Comparison of ENCODE assay signal across 22 cellular contexts in the genomic region with DNA sequence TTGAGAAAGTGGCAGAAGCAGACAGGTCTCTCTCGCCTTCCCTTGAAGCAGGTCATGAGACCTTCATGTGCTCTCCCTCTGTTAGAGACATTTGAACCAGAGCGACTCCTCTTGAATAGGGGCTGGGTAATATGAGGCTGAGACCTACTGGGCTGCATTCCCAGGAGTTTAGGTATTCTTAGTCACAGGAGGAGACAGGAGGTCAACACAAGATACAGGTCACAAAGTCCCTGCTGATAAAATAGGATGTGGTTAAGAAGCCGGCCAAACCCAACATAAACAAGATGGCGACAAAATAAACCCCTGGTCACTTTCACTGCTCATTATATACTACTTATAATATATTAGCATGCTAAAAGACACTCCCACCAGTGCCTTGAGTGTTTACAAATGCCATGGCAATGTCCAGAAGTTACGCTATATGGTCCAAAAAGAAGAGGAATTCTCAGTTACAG.
"Had no signal": no experiment of that assay in that cellular context is flagged by ENCODE, and none has a peak within 500 bp of the region (broad histone marks: within the 10 kb centered on the region; RNA-seq: fewer than 3 reads in every experiment).

No MANE protein-coding gene starts in this region.

- ATAC-seq: activated CD4-positive, CD25-positive, alpha-beta regulatory T cell treated with anti-CD3 and anti-CD28 coated beads, Interleukin-2, amount 50 U/mL, for 24 hours; activated CD8-positive, alpha-beta memory T cell treated with anti-CD3 and anti-CD28 coated beads, Interleukin-2, amount 10 ng/mL, durations not matched to agents 7 days and 5 days; activated CD8-positive, alpha-beta T cell treated with anti-CD3 and anti-CD28 coated beads for 36 hours; esophagus mucosa; naive thymus-derived CD8-positive, alpha-beta T cell; stimulated activated naive CD8-positive, alpha-beta T cell treated with anti-CD3 and anti-CD28 coated beads, Interleukin-15, Interleukin-2, amounts not matched to agents 100 U/mL and 50 U/mL, for 24 hours had no signal

- H3K27me3 ChIP-seq: thyroid gland had no signal

- H3K36me3 Mint-ChIP-seq: activated CD8-positive, alpha-beta memory T cell treated with anti-CD3 and anti-CD28 coated beads, Interleukin-2, amount 10 ng/mL, durations not matched to agents 7 days and 5 days; activated naive CD4-positive, alpha-beta T cell treated with anti-CD3 and anti-CD28 coated beads, Interleukin-2, amount 10 ng/mL, durations not matched to agents 7 days and 5 days; brain; naive thymus-derived CD8-positive, alpha-beta T cell had no signal

- H3K27ac Mint-ChIP-seq: activated CD4-positive, alpha-beta T cell treated with anti-CD3 and anti-CD28 coated beads, Interleukin-2, amount 10 ng/mL, durations not matched to agents 24 days and 14 days; activated CD8-positive, alpha-beta memory T cell treated with anti-CD3 and anti-CD28 coated beads, Interleukin-2, amount 10 ng/mL, durations not matched to agents 7 days and 5 days; activated CD8-positive, alpha-beta T cell treated with anti-CD3 and anti-CD28 coated beads for 36 hours; activated naive CD4-positive, alpha-beta T cell treated with anti-CD3 and anti-CD28 coated beads, Interleukin-2, amount 10 ng/mL, durations not matched to agents 7 days and 5 days; dendritic cell treated with granulocyte-macrophage colony-stimulating factor and Interleukin-4, amounts not matched to agents 40 ng/mL and 50 ng/mL, for 4 days; naive thymus-derived CD8-positive, alpha-beta T cell had no signal

- H3K4me3 ChIP-seq: lung, prostate gland, thyroid gland had no signal

- H3K27ac ChIP-seq: prostate gland, thyroid gland, VCaP had no signal

- H3K27me3 Mint-ChIP-seq: brain had no signal

- DNase-seq: activated CD4-positive, alpha-beta T cell treated with anti-CD3 and anti-CD28 coated beads, Interleukin-2, amount 10 ng/mL, durations not matched to agents 24 days and 14 days; activated CD8-positive, alpha-beta memory T cell treated with anti-CD3 and anti-CD28 coated beads, Interleukin-2, amount 10 ng/mL, durations not matched to agents 7 days and 5 days; activated CD8-positive, alpha-beta T cell treated with anti-CD3 and anti-CD28 coated beads for 36 hours; activated effector memory CD4-positive, alpha-beta T cell treated with anti-CD3 and anti-CD28 coated beads, Interleukin-2, amount 50 U/mL, for 16 hours; activated naive CD4-positive, alpha-beta T cell treated with anti-CD3 and anti-CD28 coated beads, Interleukin-2, amount 10 ng/mL, durations not matched to agents 7 days and 5 days; activated T-cell treated with anti-CD3 and anti-CD28 coated beads for 4 hours; aorta; caudate nucleus; effector CD4-positive, alpha-beta T cell; hippocampal formation; naive thymus-derived CD8-positive, alpha-beta T cell; stimulated activated CD4-positive, alpha-beta T cell treated with anti-CD3 and anti-CD28 coated beads, Interleukin-4, amount 100 ng/mL, for 4 hours; stimulated activated naive CD8-positive, alpha-beta T cell treated with anti-CD3 and anti-CD28 coated beads, Interleukin-15, Interleukin-2, amounts not matched to agents 100 U/mL and 50 U/mL, for 24 hours; substantia nigra; thyroid gland had no signal

- H3K4me1 ChIP-seq: prostate gland had no signal

- H3K4me1 Mint-ChIP-seq: activated CD4-positive, alpha-beta T cell treated with anti-CD3 and anti-CD28 coated beads, Interleukin-2, amount 10 ng/mL, durations not matched to agents 24 days and 14 days; activated CD8-positive, alpha-beta memory T cell treated with anti-CD3 and anti-CD28 coated beads, Interleukin-2, amount 10 ng/mL, durations not matched to agents 7 days and 5 days; activated naive CD4-positive, alpha-beta T cell treated with anti-CD3 and anti-CD28 coated beads, Interleukin-2, amount 10 ng/mL, durations not matched to agents 7 days and 5 days; naive thymus-derived CD8-positive, alpha-beta T cell had no signal

- H3K9me3 Mint-ChIP-seq: activated CD4-positive, alpha-beta T cell treated with anti-CD3 and anti-CD28 coated beads, Interleukin-2, amount 10 ng/mL, durations not matched to agents 24 days and 14 days; activated CD8-positive, alpha-beta T cell treated with anti-CD3 and anti-CD28 coated beads for 36 hours; activated naive CD4-positive, alpha-beta T cell treated with anti-CD3 and anti-CD28 coated beads, Interleukin-2, amount 10 ng/mL, durations not matched to agents 7 days and 5 days; dendritic cell treated with granulocyte-macrophage colony-stimulating factor and Interleukin-4, amounts not matched to agents 40 ng/mL and 50 ng/mL, for 4 days; naive thymus-derived CD8-positive, alpha-beta T cell had no signal

- H3K36me3 ChIP-seq: prostate gland, thyroid gland had no signal

- H3K4me3 Mint-ChIP-seq: activated CD4-positive, alpha-beta T cell treated with anti-CD3 and anti-CD28 coated beads, Interleukin-2, amount 10 ng/mL, durations not matched to agents 24 days and 14 days; activated CD8-positive, alpha-beta memory T cell treated with anti-CD3 and anti-CD28 coated beads, Interleukin-2, amount 10 ng/mL, durations not matched to agents 7 days and 5 days; activated CD8-positive, alpha-beta T cell treated with anti-CD3 and anti-CD28 coated beads for 36 hours; activated naive CD4-positive, alpha-beta T cell treated with anti-CD3 and anti-CD28 coated beads, Interleukin-2, amount 10 ng/mL, durations not matched to agents 7 days and 5 days; brain; dendritic cell treated with granulocyte-macrophage colony-stimulating factor and Interleukin-4, amounts not matched to agents 40 ng/mL and 50 ng/mL, for 4 days; naive thymus-derived CD8-positive, alpha-beta T cell had no signal

- H3K9me3 ChIP-seq: prostate gland, thyroid gland had no signal
